Comparison of ENCODE assay signal across 1 cellular context in the genomic region with DNA sequence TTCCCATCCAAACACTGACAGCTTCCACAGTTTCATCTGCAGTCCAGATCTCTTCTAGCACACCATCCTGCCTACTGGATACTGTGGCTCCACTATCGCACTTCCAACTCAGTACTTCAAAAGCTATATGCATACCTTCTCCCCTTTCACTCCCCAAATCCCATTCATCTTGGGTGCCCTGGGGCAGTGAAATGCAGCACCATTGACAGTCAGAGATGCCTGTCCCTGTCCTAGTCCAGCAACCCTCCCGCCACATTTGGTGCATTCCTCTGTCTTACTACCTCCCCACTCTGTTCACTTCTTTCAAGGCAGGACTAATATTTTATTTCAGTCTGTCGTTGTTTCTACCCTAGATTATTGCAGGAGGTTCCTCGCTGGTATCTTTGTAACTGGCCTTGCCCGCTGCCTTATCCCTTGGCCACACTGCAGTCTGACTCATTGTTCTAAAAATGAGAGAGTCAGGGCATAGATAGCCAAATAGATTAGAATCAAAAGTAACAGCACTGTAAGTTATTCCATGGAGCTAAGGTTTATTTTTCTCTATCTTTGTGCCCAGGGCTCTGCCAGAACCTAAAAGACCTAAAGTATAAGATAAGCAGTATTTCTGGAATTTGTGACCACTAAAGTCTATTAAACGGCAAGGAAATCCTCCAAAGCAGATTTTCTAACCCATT.
TF ChIP-seq lines count a peak whose summit lies in the region.

No MANE protein-coding gene starts in this region.

TF ChIP-seq in GM23338, 12 proteins besides CTCF, POLR2A, EP300 and RAD21 (continued from another document):
- TF ChIP-seq, protein P1, sequence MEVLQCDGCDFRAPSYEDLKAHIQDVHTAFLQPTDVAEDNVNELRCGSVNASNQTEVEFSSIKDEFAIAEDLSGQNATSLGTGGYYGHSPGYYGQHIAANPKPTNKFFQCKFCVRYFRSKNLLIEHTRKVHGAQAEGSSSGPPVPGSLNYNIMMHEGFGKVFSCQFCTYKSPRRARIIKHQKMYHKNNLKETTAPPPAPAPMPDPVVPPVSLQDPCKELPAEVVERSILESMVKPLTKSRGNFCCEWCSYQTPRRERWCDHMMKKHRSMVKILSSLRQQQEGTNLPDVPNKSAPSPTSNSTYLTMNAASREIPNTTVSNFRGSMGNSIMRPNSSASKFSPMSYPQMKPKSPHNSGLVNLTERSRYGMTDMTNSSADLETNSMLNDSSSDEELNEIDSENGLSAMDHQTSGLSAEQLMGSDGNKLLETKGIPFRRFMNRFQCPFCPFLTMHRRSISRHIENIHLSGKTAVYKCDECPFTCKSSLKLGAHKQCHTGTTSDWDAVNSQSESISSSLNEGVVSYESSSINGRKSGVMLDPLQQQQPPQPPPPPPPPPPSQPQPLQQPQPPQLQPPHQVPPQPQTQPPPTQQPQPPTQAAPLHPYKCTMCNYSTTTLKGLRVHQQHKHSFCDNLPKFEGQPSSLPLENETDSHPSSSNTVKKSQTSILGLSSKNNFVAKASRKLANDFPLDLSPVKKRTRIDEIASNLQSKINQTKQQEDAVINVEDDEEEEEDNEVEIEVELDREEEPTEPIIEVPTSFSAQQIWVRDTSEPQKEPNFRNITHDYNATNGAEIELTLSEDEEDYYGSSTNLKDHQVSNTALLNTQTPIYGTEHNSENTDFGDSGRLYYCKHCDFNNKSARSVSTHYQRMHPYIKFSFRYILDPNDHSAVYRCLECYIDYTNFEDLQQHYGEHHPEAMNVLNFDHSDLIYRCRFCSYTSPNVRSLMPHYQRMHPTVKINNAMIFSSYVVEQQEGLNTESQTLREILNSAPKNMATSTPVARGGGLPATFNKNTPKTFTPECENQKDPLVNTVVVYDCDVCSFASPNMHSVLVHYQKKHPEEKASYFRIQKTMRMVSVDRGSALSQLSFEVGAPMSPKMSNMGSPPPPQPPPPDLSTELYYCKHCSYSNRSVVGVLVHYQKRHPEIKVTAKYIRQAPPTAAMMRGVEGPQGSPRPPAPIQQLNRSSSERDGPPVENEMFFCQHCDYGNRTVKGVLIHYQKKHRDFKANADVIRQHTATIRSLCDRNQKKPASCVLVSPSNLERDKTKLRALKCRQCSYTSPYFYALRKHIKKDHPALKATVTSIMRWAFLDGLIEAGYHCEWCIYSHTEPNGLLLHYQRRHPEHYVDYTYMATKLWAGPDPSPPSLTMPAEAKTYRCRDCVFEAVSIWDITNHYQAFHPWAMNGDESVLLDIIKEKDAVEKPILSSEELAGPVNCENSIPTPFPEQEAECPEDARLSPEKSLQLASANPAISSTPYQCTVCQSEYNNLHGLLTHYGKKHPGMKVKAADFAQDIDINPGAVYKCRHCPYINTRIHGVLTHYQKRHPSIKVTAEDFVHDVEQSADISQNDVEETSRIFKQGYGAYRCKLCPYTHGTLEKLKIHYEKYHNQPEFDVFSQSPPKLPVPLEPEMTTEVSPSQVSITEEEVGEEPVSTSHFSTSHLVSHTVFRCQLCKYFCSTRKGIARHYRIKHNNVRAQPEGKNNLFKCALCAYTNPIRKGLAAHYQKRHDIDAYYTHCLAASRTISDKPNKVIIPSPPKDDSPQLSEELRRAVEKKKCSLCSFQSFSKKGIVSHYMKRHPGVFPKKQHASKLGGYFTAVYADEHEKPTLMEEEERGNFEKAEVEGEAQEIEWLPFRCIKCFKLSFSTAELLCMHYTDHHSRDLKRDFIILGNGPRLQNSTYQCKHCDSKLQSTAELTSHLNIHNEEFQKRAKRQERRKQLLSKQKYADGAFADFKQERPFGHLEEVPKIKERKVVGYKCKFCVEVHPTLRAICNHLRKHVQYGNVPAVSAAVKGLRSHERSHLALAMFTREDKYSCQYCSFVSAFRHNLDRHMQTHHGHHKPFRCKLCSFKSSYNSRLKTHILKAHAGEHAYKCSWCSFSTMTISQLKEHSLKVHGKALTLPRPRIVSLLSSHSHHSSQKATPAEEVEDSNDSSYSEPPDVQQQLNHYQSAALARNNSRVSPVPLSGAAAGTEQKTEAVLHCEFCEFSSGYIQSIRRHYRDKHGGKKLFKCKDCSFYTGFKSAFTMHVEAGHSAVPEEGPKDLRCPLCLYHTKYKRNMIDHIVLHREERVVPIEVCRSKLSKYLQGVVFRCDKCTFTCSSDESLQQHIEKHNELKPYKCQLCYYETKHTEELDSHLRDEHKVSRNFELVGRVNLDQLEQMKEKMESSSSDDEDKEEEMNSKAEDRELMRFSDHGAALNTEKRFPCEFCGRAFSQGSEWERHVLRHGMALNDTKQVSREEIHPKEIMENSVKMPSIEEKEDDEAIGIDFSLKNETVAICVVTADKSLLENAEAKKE (CRISPR knock-in tag; IDR thresholded peaks at IDR 0.05), result no peak
- TF ChIP-seq, protein P2, sequence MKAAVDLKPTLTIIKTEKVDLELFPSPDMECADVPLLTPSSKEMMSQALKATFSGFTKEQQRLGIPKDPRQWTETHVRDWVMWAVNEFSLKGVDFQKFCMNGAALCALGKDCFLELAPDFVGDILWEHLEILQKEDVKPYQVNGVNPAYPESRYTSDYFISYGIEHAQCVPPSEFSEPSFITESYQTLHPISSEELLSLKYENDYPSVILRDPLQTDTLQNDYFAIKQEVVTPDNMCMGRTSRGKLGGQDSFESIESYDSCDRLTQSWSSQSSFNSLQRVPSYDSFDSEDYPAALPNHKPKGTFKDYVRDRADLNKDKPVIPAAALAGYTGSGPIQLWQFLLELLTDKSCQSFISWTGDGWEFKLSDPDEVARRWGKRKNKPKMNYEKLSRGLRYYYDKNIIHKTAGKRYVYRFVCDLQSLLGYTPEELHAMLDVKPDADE (IDR thresholded peaks at IDR 0.05), result no peak
- no peak for TF ChIP-seq ZNF114 (CRISPR knock-in tag; IDR thresholded peaks at IDR 0.05)
- TF ChIP-seq EZH2 (IDR thresholded peaks at IDR 0.05; ENCODE audit: low read depth, unreplicated experiment), result no peak
- TF ChIP-seq, protein P3, sequence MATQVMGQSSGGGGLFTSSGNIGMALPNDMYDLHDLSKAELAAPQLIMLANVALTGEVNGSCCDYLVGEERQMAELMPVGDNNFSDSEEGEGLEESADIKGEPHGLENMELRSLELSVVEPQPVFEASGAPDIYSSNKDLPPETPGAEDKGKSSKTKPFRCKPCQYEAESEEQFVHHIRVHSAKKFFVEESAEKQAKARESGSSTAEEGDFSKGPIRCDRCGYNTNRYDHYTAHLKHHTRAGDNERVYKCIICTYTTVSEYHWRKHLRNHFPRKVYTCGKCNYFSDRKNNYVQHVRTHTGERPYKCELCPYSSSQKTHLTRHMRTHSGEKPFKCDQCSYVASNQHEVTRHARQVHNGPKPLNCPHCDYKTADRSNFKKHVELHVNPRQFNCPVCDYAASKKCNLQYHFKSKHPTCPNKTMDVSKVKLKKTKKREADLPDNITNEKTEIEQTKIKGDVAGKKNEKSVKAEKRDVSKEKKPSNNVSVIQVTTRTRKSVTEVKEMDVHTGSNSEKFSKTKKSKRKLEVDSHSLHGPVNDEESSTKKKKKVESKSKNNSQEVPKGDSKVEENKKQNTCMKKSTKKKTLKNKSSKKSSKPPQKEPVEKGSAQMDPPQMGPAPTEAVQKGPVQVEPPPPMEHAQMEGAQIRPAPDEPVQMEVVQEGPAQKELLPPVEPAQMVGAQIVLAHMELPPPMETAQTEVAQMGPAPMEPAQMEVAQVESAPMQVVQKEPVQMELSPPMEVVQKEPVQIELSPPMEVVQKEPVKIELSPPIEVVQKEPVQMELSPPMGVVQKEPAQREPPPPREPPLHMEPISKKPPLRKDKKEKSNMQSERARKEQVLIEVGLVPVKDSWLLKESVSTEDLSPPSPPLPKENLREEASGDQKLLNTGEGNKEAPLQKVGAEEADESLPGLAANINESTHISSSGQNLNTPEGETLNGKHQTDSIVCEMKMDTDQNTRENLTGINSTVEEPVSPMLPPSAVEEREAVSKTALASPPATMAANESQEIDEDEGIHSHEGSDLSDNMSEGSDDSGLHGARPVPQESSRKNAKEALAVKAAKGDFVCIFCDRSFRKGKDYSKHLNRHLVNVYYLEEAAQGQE (IDR thresholded peaks at IDR 0.05; ENCODE audit: unreplicated experiment), result no peak
- no peak for TF ChIP-seq JUNB (IDR thresholded peaks at IDR 0.05; ENCODE audit: unreplicated experiment)
